Comparison of ENCODE assay signal across 1 cellular context in the genomic region with DNA sequence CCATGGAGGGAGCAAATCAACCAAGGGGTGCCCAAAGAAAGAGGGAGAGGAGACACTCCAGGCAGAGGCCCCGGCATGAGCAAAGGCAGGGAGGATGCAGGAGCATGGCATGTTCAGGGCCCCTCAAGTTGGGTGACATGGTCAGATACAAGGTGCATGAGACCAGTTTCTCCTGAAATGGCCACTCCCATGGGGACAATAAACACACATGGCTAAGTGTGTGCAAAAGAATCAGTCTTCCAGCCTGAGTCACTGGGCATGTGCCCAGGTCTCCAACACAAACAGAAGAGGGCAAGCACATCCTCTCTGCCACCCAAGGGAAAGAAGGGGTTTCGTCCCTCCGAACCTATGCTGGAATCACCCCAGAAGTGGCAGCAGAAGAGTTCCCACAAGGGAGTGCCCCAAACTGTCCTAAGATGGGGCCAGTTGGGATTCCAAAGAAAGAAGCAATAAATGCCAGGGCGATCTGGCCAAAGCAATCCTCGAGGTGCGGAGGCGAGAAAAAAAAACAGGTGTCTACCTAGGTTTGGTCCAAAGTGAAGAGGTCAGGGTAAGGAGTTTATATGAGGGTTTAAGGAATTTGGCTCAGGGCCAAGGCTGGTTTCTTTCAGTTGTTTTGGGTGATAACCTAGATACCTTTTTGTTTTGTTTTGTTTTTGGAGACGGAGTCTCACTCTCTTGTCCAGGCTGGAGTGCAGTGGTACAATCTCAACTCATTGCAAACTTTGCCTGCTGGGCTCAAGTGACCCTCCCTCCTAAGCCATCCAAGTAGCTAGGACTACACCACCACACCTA.
TF ChIP-seq lines count a peak whose summit lies in the region.

No MANE protein-coding gene starts in this region.

TF ChIP-seq in HepG2, 621 proteins besides CTCF, POLR2A, EP300 and RAD21:
- TF ChIP-seq PBX3 (CRISPR knock-in tag; IDR thresholded peaks at IDR 0.05; ENCODE audit: borderline replicate concordance): no peak
